ENCODE assay signal across 1 cellular context in genomic region chr5:115241881-115242642, GRCh38.
TF ChIP-seq lines count a peak whose summit lies in the region.

No MANE protein-coding gene starts in this region.

TF ChIP-seq in SK-N-SH, 30 proteins besides CTCF, POLR2A, EP300 and RAD21 (continued from another document):
- TF ChIP-seq PBX3 (IDR thresholded peaks at IDR 0.05), result peak; percentile 16; the same call in 1 of the 2 replicates
- no peak for TF ChIP-seq ZBTB33 (IDR thresholded peaks at IDR 0.05; ENCODE audit: borderline replicate concordance, low read depth)
